In the genomic region with DNA sequence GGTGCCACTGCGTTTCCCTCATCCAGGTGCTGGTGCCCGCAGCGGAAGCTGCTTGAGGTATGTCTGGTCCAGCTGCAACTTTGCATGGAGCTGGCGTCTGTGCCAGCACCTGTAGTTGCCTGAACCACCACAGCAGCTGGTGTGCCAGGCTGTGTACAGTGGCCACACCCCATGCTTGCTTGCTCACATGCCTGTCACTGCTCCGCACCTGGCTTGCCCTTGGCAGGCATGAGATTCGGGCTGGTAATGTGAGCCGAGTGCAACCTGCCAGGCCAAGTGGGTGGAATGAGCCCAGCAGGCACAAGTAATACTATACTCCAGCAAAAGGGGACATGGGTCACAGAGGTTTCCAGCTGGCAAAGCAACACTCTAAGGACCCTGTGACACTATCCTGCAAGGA, we compare ENCODE assay signal across 30 cellular contexts.
DNase-seq lines count a peak whose midpoint lies in the region; ATAC-seq, FAIRE-seq and TF ChIP-seq lines count a peak whose summit lies in the region.
"Had no signal": no experiment of that assay in that cellular context is flagged by ENCODE, and none has a peak within 500 bp of the region (broad histone marks: within the 10 kb centered on the region; RNA-seq: fewer than 3 reads in every experiment).

No MANE protein-coding gene starts in this region.

- H3K27ac ChIP-seq in H1 (ENCODE audit: low read depth, low read length) (no peak overlapping the region), psoas muscle (no peak overlapping the region)
- H3K27ac ChIP-seq: A549, esophagus squamous epithelium, left lung, SJCRH30, tibial artery had no signal

- FAIRE-seq in H1 (lab: Jason Lieb, UNC) = no peak
- FAIRE-seq: A549, colon, frontal cortex, H54 had no signal

- no peak overlapping the region for H2BK20ac ChIP-seq in H1 (ENCODE audit: low read length)

- no peak overlapping the region for H2BK12ac ChIP-seq in H1 (ENCODE audit: low read depth, low read length)

- CTCF ChIA-PET in H1 (lab: Charles Lee; ENCODE audit: partially characterized antibody) = interaction anchor here (0.6 to 1.3 kb wide), 2 partner anchors 12 to 254 kb away, joined by 3 read pairs; no protein-coding TSS in a partner anchor
- CTCF ChIA-PET in activated CD8-positive, alpha-beta memory T cell treated with anti-CD3 and anti-CD28 coated beads, Interleukin-2, amount 10 ng/mL, durations not matched to agents 7 days and 5 days (lab: Charles Lee) = interaction anchor here (0.5 kb wide), 1 partner anchor 284 kb away, joined by 3 read pairs; no protein-coding TSS in a partner anchor

- H3K9me3 ChIP-seq in H1 (ENCODE audit: insufficient read depth in 2 of 2, low read depth in 1 of 2, low read length in 1 of 2) (no peaks in the 10 kb centered on the region), psoas muscle (no peaks in the 10 kb centered on the region)
- H3K9me3 ChIP-seq: A549 had no signal

- H3K23ac ChIP-seq in H1 (ENCODE audit: insufficient read length) = no peak overlapping the region

- H2AFZ ChIP-seq in H1 (ENCODE audit: low read length) = no peak overlapping the region

- no peaks in the 10 kb centered on the region for H3K23me2 ChIP-seq in H1 (ENCODE audit: low read depth, low read length)

- WGBS in H1 (ENCODE audit: extremely low coverage in 1 of 2, insufficient coverage in 1 of 2, insufficient read length in 1 of 2, insufficient replicate concordance in 2 of 2, low coverage in 1 of 2, low lambda C conversion rate in 2 of 2, missing lambda C conversion rate in 1 of 2), 2 experiments = 85% methylated on average over 7 of the region's 7 CpGs; no CpG with 5 or more reads in 1 of the 2 experiments
- 40 to 54% (median 44%) methylated on average over 7 of the region's 7 CpGs for WGBS in psoas muscle, 3 donors

- H3K4me3 ChIP-seq in H1 (ENCODE audit: extremely low read depth in 1 of 4, insufficient read depth in 2 of 4, low read depth in 3 of 4, low read length in 4 of 4) (no peak overlapping the region), psoas muscle (no peak overlapping the region)
- H3K4me3 ChIP-seq: A549, esophagus squamous epithelium, left lung, SJCRH30, tibial artery had no signal

- no peaks in the 10 kb centered on the region for H3K36me3 ChIP-seq in H1 (ENCODE audit: control insufficient read depth in 2 of 4, insufficient read depth in 4 of 4, low read length in 3 of 4)
- H3K36me3 ChIP-seq in psoas muscle (ENCODE audit: insufficient read depth in 1 of 2, low read depth in 1 of 2) = no peaks in the 10 kb centered on the region
- H3K36me3 ChIP-seq: esophagus squamous epithelium, left lung, SJCRH30, tibial artery had no signal

- H3K27me3 ChIP-seq in H1 (replicated peaks in 1 of 4; ENCODE audit: control insufficient read depth in 3 of 4, extremely low read depth in 1 of 4, insufficient read depth in 3 of 4, low read length in 3 of 4) = no peaks in the 10 kb centered on the region
- H3K27me3 ChIP-seq in psoas muscle (ENCODE audit: insufficient read depth in 3 of 3, low read length in 2 of 3) = no peaks in the 10 kb centered on the region
- H3K27me3 ChIP-seq: left lung, SJCRH30 had no signal

- H3K79me2 ChIP-seq in H1 (ENCODE audit: control insufficient read depth in 1 of 2, insufficient read depth in 2 of 2, low read length in 2 of 2) = no peaks in the 10 kb centered on the region

- H3K9ac ChIP-seq in H1 (replicated peaks in 1 of 4; ENCODE audit: extremely low read depth in 1 of 4, low read depth in 3 of 4, low read length in 3 of 4) = no peak overlapping the region

- H3K4me3 Mint-ChIP-seq in activated CD8-positive, alpha-beta memory T cell treated with anti-CD3 and anti-CD28 coated beads, Interleukin-2, amount 10 ng/mL, durations not matched to agents 7 days and 5 days = no peak overlapping the region
- H3K4me3 Mint-ChIP-seq: activated CD4-positive, alpha-beta T cell treated with anti-CD3 and anti-CD28 coated beads, Interleukin-2, amount 10 ng/mL, durations not matched to agents 7 days and 5 days; activated naive CD4-positive, alpha-beta T cell treated with anti-CD3 and anti-CD28 coated beads, Interleukin-2, amount 50 U/mL, for 24 hours; CD4-positive, alpha-beta memory T cell; naive B cell; stimulated activated naive CD8-positive, alpha-beta T cell treated with anti-CD3 and anti-CD28 coated beads, Interleukin-15, amount 100 ng/mL, for 72 hours; WTC11 had no signal

- no peaks in the 10 kb centered on the region for H3K36me3 Mint-ChIP-seq in activated CD8-positive, alpha-beta memory T cell treated with anti-CD3 and anti-CD28 coated beads, Interleukin-2, amount 10 ng/mL, durations not matched to agents 7 days and 5 days
- H3K36me3 Mint-ChIP-seq: activated naive CD4-positive, alpha-beta T cell treated with anti-CD3 and anti-CD28 coated beads, Interleukin-2, amount 50 U/mL, for 24 hours; CD4-positive, alpha-beta memory T cell; naive B cell had no signal

- no peak overlapping the region for H2AK5ac ChIP-seq in H1 (ENCODE audit: low read depth, low read length)

- no peak for TF ChIP-seq CTCF in H1 (IDR thresholded peaks at IDR 0.05; ENCODE audit: control extremely low read depth in 1 of 3, insufficient read depth in 1 of 3, low read depth in 1 of 3, low read length in 3 of 3)
- no peak for TF ChIP-seq CTCF in psoas muscle (IDR thresholded peaks at IDR 0.05)

- H2BK15ac ChIP-seq in H1 (ENCODE audit: low read length) = no peak overlapping the region

- peak overlapping the region; percentile 65 for H4K91ac ChIP-seq in H1 (replicated peaks; ENCODE audit: insufficient read length, low read length)

- POLR2A ChIA-PET in H1 (lab: Charles Lee; ENCODE audit: partially characterized antibody) = no interaction called here

- H2BK5ac ChIP-seq in H1 (ENCODE audit: low read depth, low read length) = no peak overlapping the region

- peaks cover 3% of the 10 kb centered on the region for H3K9me3 Mint-ChIP-seq in activated CD8-positive, alpha-beta memory T cell treated with anti-CD3 and anti-CD28 coated beads, Interleukin-2, amount 10 ng/mL, durations not matched to agents 7 days and 5 days (ENCODE audit: low read depth)
- H3K9me3 Mint-ChIP-seq: activated naive CD4-positive, alpha-beta T cell treated with anti-CD3 and anti-CD28 coated beads, Interleukin-2, amount 50 U/mL, for 24 hours had no signal

- intact Hi-C loops in psoas muscle (cut with DNase I) = no loop called here

- no peak for TF ChIP-seq RAD21 in Ishikawa (IDR thresholded peaks at IDR 0.05; ENCODE audit: low read depth)
- no peak for TF ChIP-seq RAD21 in H1 (IDR thresholded peaks at IDR 0.05 in 1 of 2, conservative IDR thresholded peaks at IDR 0.05 in 1 of 2; ENCODE audit: low read depth in 2 of 2, low read length in 2 of 2)

- no peaks in the 10 kb centered on the region for H3K4me1 ChIP-seq in H1 (replicated peaks in 1 of 4; ENCODE audit: control insufficient read depth in 3 of 4, insufficient read depth in 4 of 4, low read length in 3 of 4)
- no peaks in the 10 kb centered on the region for H3K4me1 ChIP-seq in psoas muscle
- H3K4me1 ChIP-seq: A549, esophagus squamous epithelium, left lung, SJCRH30, tibial artery had no signal

- H4K8ac ChIP-seq in H1 (ENCODE audit: extremely low read depth, insufficient read depth, low read length) = no peak overlapping the region

- no peaks in the 10 kb centered on the region for H4K20me1 ChIP-seq in H1 (replicated peaks in 1 of 2; ENCODE audit: control insufficient read depth in 1 of 2, insufficient read depth in 2 of 2, low read length in 2 of 2)

- ATAC-seq in psoas muscle = peak; percentile 97 to 99 (median 98)
- no peak for ATAC-seq in activated CD8-positive, alpha-beta memory T cell treated with anti-CD3 and anti-CD28 coated beads, Interleukin-2, amount 10 ng/mL, durations not matched to agents 7 days and 5 days
- ATAC-seq: left lung; stimulated activated naive CD8-positive, alpha-beta T cell treated with anti-CD3 and anti-CD28 coated beads, Interleukin-15, amount 100 ng/mL, for 72 hours; WTC11 had no signal

- no peak overlapping the region for H3K27ac Mint-ChIP-seq in activated CD8-positive, alpha-beta memory T cell treated with anti-CD3 and anti-CD28 coated beads, Interleukin-2, amount 10 ng/mL, durations not matched to agents 7 days and 5 days
- H3K27ac Mint-ChIP-seq: activated CD4-positive, alpha-beta T cell treated with anti-CD3 and anti-CD28 coated beads, Interleukin-2, amount 10 ng/mL, durations not matched to agents 7 days and 5 days; activated naive CD4-positive, alpha-beta T cell treated with anti-CD3 and anti-CD28 coated beads, Interleukin-2, amount 50 U/mL, for 24 hours; CD4-positive, alpha-beta memory T cell; naive B cell; stimulated activated naive CD8-positive, alpha-beta T cell treated with anti-CD3 and anti-CD28 coated beads, Interleukin-15, amount 100 ng/mL, for 72 hours; WTC11 had no signal

- H4K5ac ChIP-seq in H1 (ENCODE audit: insufficient read length, low read depth, low read length) = no peak overlapping the region

- peak; percentile 8 to 85 for DNase-seq in NCI-H524 (lab: John Stamatoyannopoulos, UW)
- no peak for DNase-seq in H1 (ENCODE audit: low read depth in 1 of 2, low spot score in 2 of 2)
- peak; percentile 54 to 68 for DNase-seq in psoas muscle
- DNase-seq in dedifferentiated amniotic fluid mesenchymal stem cell (ENCODE audit: extremely low spot score) = no peak
- no peak for DNase-seq in DMS53 (lab: John Stamatoyannopoulos, UW)
- no peak for DNase-seq in activated CD8-positive, alpha-beta memory T cell treated with anti-CD3 and anti-CD28 coated beads, Interleukin-2, amount 10 ng/mL, durations not matched to agents 7 days and 5 days
- DNase-seq in midbrain (lab: John Stamatoyannopoulos, UW) = no peak
- DNase-seq: activated CD4-positive, alpha-beta T cell treated with anti-CD3 and anti-CD28 coated beads, Interleukin-2, amount 10 ng/mL, durations not matched to agents 7 days and 5 days; AML-193; CD4-positive, alpha-beta memory T cell; effector memory CD4-positive, alpha-beta T cell; esophagus squamous epithelium; hippocampal formation; mesendoderm; naive B cell; NCI-H1092; NCI-H187 treated with DMSO at 0.1 percent for 48 hours; NK-92 treated with Interleukin-12 subunit alpha and Interleukin-12 subunit beta, amount 100 ng/mL, for 24 hours; occipital lobe; SJCRH30; stimulated activated naive CD8-positive, alpha-beta T cell treated with anti-CD3 and anti-CD28 coated beads, Interleukin-15, amount 100 ng/mL, for 72 hours; tibial artery had no signal

- no peaks in the 10 kb centered on the region for H3K27me3 Mint-ChIP-seq in activated CD8-positive, alpha-beta memory T cell treated with anti-CD3 and anti-CD28 coated beads, Interleukin-2, amount 10 ng/mL, durations not matched to agents 7 days and 5 days
- H3K27me3 Mint-ChIP-seq: activated CD4-positive, alpha-beta T cell treated with anti-CD3 and anti-CD28 coated beads, Interleukin-2, amount 10 ng/mL, durations not matched to agents 7 days and 5 days; activated naive CD4-positive, alpha-beta T cell treated with anti-CD3 and anti-CD28 coated beads, Interleukin-2, amount 50 U/mL, for 24 hours; CD4-positive, alpha-beta memory T cell; naive B cell; stimulated activated naive CD8-positive, alpha-beta T cell treated with anti-CD3 and anti-CD28 coated beads, Interleukin-15, amount 100 ng/mL, for 72 hours had no signal

- TF ChIP-seq POLR2A in H1 (IDR thresholded peaks at IDR 0.05; ENCODE audit: control extremely low read depth in 1 of 2, low read depth in 2 of 2, low read length in 2 of 2) = no peak

- H3K56ac ChIP-seq in H1 (replicated peaks; ENCODE audit: insufficient read length, low read depth, low read length) = no peak overlapping the region

- H3K4me1 Mint-ChIP-seq in activated CD8-positive, alpha-beta memory T cell treated with anti-CD3 and anti-CD28 coated beads, Interleukin-2, amount 10 ng/mL, durations not matched to agents 7 days and 5 days = no peaks in the 10 kb centered on the region
- H3K4me1 Mint-ChIP-seq: activated CD4-positive, alpha-beta T cell treated with anti-CD3 and anti-CD28 coated beads, Interleukin-2, amount 10 ng/mL, durations not matched to agents 7 days and 5 days; activated naive CD4-positive, alpha-beta T cell treated with anti-CD3 and anti-CD28 coated beads, Interleukin-2, amount 50 U/mL, for 24 hours; CD4-positive, alpha-beta memory T cell; naive B cell; stimulated activated naive CD8-positive, alpha-beta T cell treated with anti-CD3 and anti-CD28 coated beads, Interleukin-15, amount 100 ng/mL, for 72 hours had no signal

- H3K4me2 ChIP-seq in H1 (ENCODE audit: insufficient read depth in 1 of 2, low read depth in 2 of 2, low read length in 2 of 2) = no peak overlapping the region
- H3K4me2 ChIP-seq: A549 had no signal

- no peak overlapping the region for H3K4ac ChIP-seq in H1 (replicated peaks; ENCODE audit: insufficient read length, low read depth, low read length)

- H3K18ac ChIP-seq in H1 (ENCODE audit: extremely low read depth, low read length) = no peak overlapping the region

- TF ChIP-seq EP300 in Ishikawa (IDR thresholded peaks at IDR 0.05; ENCODE audit: borderline replicate concordance) = peak; percentile 44; the same call in 1 of the 2 replicates
- no peak for TF ChIP-seq EP300 in H1 (IDR thresholded peaks at IDR 0.05; ENCODE audit: borderline replicate concordance in 1 of 2, low read depth in 2 of 2, low read length in 2 of 2)

- no peaks in the 10 kb centered on the region for H3K79me1 ChIP-seq in H1 (ENCODE audit: low read depth, low read length)

- H2BK120ac ChIP-seq in H1 (replicated peaks; ENCODE audit: low read depth, low read length) = no peak overlapping the region

- H3K14ac ChIP-seq in H1 (ENCODE audit: insufficient read length) = no peak overlapping the region

Comparison
In these comparisons a context has a peak if more than half of its experiments do, and no peak if none do; other contexts are left out.
1. DNase-seq: peak in NCI-H524 (2 of 2) and psoas muscle (2 of 2); none in H1 (0 of 2), dedifferentiated amniotic fluid mesenchymal stem cell (single experiment), DMS53 (single experiment), activated CD8-positive, alpha-beta memory T cell treated with anti-CD3 and anti-CD28 coated beads, Interleukin-2, amount 10 ng/mL, durations not matched to agents 7 days and 5 days (single experiment) and midbrain (single experiment).